Comparison of ENCODE assay signal across 1 cellular context in the genomic region with DNA sequence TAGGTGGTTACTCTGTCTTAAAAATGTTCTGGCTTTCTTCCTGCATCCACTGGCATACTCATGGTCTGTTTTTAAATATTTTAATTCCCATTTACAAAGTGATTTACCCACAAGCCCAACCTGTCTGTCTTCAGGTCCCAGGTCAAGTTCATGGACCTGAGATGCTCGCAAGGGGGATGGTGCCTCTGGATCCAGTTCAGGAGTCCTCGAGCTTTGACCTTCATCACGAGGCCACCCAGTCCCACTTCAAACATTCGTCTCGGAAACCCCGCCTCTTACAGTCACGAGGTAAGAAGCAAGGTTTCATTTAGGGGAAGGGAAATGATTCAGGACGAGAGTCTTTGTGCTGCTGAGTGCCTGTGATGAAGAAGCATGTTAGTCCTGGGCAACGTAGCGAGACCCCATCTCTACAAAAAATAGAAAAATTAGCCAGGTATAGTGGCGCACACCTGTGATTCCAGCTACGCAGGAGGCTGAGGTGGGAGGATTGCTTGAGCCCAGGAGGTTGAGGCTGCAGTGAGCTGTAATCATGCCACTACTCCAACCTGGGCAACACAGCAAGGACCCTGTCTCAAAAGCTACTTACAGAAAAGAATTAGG.
A peak's percentile ranks its signal among the peaks of the same experiment; 100 is the strongest.
TF ChIP-seq lines count a peak whose summit lies in the region.

No MANE protein-coding gene starts in this region.

TF ChIP-seq in HepG2, 621 proteins besides CTCF, POLR2A, EP300 and RAD21 (continued from another document and continues in another):
- TF ChIP-seq ZNF10 (CRISPR knock-in tag; IDR thresholded peaks at IDR 0.05; ENCODE audit: borderline replicate concordance, low read depth) (no peak), ZNF20 (CRISPR knock-in tag; IDR thresholded peaks at IDR 0.05) (no peak), MEF2D (CRISPR knock-in tag; IDR thresholded peaks at IDR 0.05) (peak; percentile 69; the same call in 1 of the 2 replicates), ZNF263 (CRISPR knock-in tag; IDR thresholded peaks at IDR 0.05) (no peak), FOXP1 (IDR thresholded peaks at IDR 0.05) (no peak), FOXP1 (CRISPR knock-in tag; IDR thresholded peaks at IDR 0.05) (peak; percentile 48; the same call in 1 of the 2 replicates), ZNF296 (CRISPR knock-in tag; conservative IDR thresholded peaks at IDR 0.05) (no peak), FOXC1 (CRISPR knock-in tag; IDR thresholded peaks at IDR 0.05; ENCODE audit: borderline replicate concordance) (no peak), ZNF235 (CRISPR knock-in tag; IDR thresholded peaks at IDR 0.05; ENCODE audit: borderline replicate concordance) (no peak), FOXO1 (CRISPR knock-in tag; IDR thresholded peaks at IDR 0.05) (peak; percentile 28; the same call in 1 of the 2 replicates), MXI1 (IDR thresholded peaks at IDR 0.05; ENCODE audit: borderline replicate concordance, low read depth, low read length) (0 out of 3 replicates have a peak, but pooled peaks have one; percentile 32), NFATC3 (CRISPR knock-in tag; IDR thresholded peaks at IDR 0.05) (no peak), ZNF7 (CRISPR knock-in tag; IDR thresholded peaks at IDR 0.05) (no peak), SIX4 (CRISPR knock-in tag; IDR thresholded peaks at IDR 0.05) (no peak), ZNF879 (CRISPR knock-in tag; IDR thresholded peaks at IDR 0.05) (no peak), PITX1 (CRISPR knock-in tag; IDR thresholded peaks at IDR 0.05) (0 out of 2 replicates have a peak, but pooled peaks have one; percentile 41), ZNF598 (CRISPR knock-in tag; IDR thresholded peaks at IDR 0.05; ENCODE audit: borderline replicate concordance) (no peak), ZNF709 (CRISPR knock-in tag; IDR thresholded peaks at IDR 0.05) (no peak; the same call in 1 of the 2 replicates), SIN3A (IDR thresholded peaks at IDR 0.05; ENCODE audit: borderline replicate concordance, low read depth, low read length) (no peak), MEIS1 (CRISPR knock-in tag; IDR thresholded peaks at IDR 0.05; ENCODE audit: borderline replicate concordance) (no peak), ZBTB7A (CRISPR knock-in tag; IDR thresholded peaks at IDR 0.05) (no peak), ARHGAP35 (CRISPR knock-in tag; IDR thresholded peaks at IDR 0.05; ENCODE audit: borderline replicate concordance) (no peak), ZNF207 (IDR thresholded peaks at IDR 0.05; ENCODE audit: borderline replicate concordance) (no peak), GTF3A (CRISPR knock-in tag; conservative IDR thresholded peaks at IDR 0.05) (no peak), SMARCC2 (IDR thresholded peaks at IDR 0.05) (no peak), ZNF629 (CRISPR knock-in tag; conservative IDR thresholded peaks at IDR 0.05) (no peak), HMG20A (CRISPR knock-in tag; IDR thresholded peaks at IDR 0.05; ENCODE audit: borderline replicate concordance) (peak; percentile 57), NR2C2 (CRISPR knock-in tag; IDR thresholded peaks at IDR 0.05; ENCODE audit: borderline replicate concordance) (peak; percentile 60; the same call in 1 of the 2 replicates), TRIM24 (CRISPR knock-in tag; IDR thresholded peaks at IDR 0.05) (no peak), TBX2 (CRISPR knock-in tag; IDR thresholded peaks at IDR 0.05; ENCODE audit: borderline replicate concordance) (peak; percentile 56; the same call in 1 of the 2 replicates), DNMT1 (CRISPR knock-in tag; IDR thresholded peaks at IDR 0.05) (no peak), ZMAT3 (CRISPR knock-in tag; conservative IDR thresholded peaks at IDR 0.05) (no peak), MXD4 (CRISPR knock-in tag; IDR thresholded peaks at IDR 0.05) (no peak), TBL1XR1 (IDR thresholded peaks at IDR 0.05; ENCODE audit: borderline replicate concordance, low read length, partially characterized antibody) (peak; percentile 82), KLF6 (CRISPR knock-in tag; IDR thresholded peaks at IDR 0.05) (peak; percentile 30; the same call in 1 of the 2 replicates), ZNF781 (CRISPR knock-in tag; IDR thresholded peaks at IDR 0.05; ENCODE audit: borderline replicate concordance, not compliant biosample characterization) (no peak), HMGA1 (CRISPR knock-in tag; conservative IDR thresholded peaks at IDR 0.05) (no peak), CBFB (CRISPR knock-in tag; IDR thresholded peaks at IDR 0.05) (0 out of 2 replicates have a peak, but pooled peaks have one; percentile 18), ZNF260 (CRISPR knock-in tag; IDR thresholded peaks at IDR 0.05; ENCODE audit: borderline replicate concordance, low read depth) (no peak), ZNF460 (CRISPR knock-in tag; IDR thresholded peaks at IDR 0.05; ENCODE audit: borderline replicate concordance) (peak; percentile 47; the same call in 1 of the 2 replicates), KMT2B (CRISPR knock-in tag; IDR thresholded peaks at IDR 0.05) (peak; percentile 27; the same call in 1 of the 2 replicates)
- TF ChIP-seq, protein P1, sequence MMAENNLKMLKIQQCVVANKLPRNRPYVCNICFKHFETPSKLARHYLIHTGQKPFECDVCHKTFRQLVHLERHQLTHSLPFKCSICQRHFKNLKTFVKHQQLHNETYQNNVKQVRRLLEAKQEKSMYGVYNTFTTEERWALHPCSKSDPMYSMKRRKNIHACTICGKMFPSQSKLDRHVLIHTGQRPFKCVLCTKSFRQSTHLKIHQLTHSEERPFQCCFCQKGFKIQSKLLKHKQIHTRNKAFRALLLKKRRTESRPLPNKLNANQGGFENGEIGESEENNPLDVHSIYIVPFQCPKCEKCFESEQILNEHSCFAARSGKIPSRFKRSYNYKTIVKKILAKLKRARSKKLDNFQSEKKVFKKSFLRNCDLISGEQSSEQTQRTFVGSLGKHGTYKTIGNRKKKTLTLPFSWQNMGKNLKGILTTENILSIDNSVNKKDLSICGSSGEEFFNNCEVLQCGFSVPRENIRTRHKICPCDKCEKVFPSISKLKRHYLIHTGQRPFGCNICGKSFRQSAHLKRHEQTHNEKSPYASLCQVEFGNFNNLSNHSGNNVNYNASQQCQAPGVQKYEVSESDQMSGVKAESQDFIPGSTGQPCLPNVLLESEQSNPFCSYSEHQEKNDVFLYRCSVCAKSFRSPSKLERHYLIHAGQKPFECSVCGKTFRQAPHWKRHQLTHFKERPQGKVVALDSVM (CRISPR knock-in tag; IDR thresholded peaks at IDR 0.05), result peak; percentile 42; the same call in 1 of the 2 replicates
- TF ChIP-seq, protein P2, sequence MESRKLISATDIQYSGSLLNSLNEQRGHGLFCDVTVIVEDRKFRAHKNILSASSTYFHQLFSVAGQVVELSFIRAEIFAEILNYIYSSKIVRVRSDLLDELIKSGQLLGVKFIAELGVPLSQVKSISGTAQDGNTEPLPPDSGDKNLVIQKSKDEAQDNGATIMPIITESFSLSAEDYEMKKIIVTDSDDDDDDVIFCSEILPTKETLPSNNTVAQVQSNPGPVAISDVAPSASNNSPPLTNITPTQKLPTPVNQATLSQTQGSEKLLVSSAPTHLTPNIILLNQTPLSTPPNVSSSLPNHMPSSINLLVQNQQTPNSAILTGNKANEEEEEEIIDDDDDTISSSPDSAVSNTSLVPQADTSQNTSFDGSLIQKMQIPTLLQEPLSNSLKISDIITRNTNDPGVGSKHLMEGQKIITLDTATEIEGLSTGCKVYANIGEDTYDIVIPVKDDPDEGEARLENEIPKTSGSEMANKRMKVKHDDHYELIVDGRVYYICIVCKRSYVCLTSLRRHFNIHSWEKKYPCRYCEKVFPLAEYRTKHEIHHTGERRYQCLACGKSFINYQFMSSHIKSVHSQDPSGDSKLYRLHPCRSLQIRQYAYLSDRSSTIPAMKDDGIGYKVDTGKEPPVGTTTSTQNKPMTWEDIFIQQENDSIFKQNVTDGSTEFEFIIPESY (CRISPR knock-in tag; IDR thresholded peaks at IDR 0.05), result 0 out of 2 replicates have a peak, but pooled peaks have one; percentile 13
- TF ChIP-seq, protein P3, sequence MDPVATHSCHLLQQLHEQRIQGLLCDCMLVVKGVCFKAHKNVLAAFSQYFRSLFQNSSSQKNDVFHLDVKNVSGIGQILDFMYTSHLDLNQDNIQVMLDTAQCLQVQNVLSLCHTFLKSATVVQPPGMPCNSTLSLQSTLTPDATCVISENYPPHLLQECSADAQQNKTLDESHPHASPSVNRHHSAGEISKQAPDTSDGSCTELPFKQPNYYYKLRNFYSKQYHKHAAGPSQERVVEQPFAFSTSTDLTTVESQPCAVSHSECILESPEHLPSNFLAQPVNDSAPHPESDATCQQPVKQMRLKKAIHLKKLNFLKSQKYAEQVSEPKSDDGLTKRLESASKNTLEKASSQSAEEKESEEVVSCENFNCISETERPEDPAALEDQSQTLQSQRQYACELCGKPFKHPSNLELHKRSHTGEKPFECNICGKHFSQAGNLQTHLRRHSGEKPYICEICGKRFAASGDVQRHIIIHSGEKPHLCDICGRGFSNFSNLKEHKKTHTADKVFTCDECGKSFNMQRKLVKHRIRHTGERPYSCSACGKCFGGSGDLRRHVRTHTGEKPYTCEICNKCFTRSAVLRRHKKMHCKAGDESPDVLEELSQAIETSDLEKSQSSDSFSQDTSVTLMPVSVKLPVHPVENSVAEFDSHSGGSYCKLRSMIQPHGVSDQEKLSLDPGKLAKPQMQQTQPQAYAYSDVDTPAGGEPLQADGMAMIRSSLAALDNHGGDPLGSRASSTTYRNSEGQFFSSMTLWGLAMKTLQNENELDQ (CRISPR knock-in tag; IDR thresholded peaks at IDR 0.05; ENCODE audit: borderline replicate concordance), result no peak
- TF ChIP-seq, protein P4, sequence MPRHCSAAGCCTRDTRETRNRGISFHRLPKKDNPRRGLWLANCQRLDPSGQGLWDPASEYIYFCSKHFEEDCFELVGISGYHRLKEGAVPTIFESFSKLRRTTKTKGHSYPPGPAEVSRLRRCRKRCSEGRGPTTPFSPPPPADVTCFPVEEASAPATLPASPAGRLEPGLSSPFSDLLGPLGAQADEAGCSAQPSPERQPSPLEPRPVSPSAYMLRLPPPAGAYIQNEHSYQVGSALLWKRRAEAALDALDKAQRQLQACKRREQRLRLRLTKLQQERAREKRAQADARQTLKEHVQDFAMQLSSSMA (CRISPR knock-in tag; IDR thresholded peaks at IDR 0.05), result no peak
- TF ChIP-seq, protein P5, sequence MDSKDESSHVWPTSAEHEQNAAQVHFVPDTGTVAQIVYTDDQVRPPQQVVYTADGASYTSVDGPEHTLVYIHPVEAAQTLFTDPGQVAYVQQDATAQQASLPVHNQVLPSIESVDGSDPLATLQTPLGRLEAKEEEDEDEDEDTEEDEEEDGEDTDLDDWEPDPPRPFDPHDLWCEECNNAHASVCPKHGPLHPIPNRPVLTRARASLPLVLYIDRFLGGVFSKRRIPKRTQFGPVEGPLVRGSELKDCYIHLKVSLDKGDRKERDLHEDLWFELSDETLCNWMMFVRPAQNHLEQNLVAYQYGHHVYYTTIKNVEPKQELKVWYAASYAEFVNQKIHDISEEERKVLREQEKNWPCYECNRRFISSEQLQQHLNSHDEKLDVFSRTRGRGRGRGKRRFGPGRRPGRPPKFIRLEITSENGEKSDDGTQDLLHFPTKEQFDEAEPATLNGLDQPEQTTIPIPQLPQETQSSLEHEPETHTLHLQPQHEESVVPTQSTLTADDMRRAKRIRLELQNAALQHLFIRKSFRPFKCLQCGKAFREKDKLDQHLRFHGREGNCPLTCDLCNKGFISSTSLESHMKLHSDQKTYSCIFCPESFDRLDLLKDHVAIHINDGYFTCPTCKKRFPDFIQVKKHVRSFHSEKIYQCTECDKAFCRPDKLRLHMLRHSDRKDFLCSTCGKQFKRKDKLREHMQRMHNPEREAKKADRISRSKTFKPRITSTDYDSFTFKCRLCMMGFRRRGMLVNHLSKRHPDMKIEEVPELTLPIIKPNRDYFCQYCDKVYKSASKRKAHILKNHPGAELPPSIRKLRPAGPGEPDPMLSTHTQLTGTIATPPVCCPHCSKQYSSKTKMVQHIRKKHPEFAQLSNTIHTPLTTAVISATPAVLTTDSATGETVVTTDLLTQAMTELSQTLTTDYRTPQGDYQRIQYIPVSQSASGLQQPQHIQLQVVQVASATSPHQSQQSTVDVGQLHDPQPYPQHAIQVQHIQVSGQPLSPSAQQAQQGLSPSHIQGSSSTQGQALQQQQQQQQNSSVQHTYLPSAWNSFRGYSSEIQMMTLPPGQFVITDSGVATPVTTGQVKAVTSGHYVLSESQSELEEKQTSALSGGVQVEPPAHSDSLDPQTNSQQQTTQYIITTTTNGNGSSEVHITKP (CRISPR knock-in tag; IDR thresholded peaks at IDR 0.05; ENCODE audit: low read depth), result no peak
- TF ChIP-seq, protein P6, sequence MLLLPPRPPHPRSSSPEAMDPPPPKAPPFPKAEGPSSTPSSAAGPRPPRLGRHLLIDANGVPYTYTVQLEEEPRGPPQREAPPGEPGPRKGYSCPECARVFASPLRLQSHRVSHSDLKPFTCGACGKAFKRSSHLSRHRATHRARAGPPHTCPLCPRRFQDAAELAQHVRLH (CRISPR knock-in tag; IDR thresholded peaks at IDR 0.05; ENCODE audit: borderline replicate concordance, low read depth), result no peak
- TF ChIP-seq, protein P7, sequence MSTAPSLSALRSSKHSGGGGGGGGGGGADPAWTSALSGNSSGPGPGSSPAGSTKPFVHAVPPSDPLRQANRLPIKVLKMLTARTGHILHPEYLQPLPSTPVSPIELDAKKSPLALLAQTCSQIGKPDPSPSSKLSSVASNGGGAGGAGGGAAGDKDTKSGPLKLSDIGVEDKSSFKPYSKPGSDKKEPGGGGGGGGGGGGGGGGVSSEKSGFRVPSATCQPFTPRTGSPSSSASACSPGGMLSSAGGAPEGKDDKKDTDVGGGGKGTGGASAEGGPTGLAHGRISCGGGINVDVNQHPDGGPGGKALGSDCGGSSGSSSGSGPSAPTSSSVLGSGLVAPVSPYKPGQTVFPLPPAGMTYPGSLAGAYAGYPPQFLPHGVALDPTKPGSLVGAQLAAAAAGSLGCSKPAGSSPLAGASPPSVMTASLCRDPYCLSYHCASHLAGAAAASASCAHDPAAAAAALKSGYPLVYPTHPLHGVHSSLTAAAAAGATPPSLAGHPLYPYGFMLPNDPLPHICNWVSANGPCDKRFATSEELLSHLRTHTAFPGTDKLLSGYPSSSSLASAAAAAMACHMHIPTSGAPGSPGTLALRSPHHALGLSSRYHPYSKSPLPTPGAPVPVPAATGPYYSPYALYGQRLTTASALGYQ (CRISPR knock-in tag; IDR thresholded peaks at IDR 0.05), result no peak
- TF ChIP-seq, protein P8, sequence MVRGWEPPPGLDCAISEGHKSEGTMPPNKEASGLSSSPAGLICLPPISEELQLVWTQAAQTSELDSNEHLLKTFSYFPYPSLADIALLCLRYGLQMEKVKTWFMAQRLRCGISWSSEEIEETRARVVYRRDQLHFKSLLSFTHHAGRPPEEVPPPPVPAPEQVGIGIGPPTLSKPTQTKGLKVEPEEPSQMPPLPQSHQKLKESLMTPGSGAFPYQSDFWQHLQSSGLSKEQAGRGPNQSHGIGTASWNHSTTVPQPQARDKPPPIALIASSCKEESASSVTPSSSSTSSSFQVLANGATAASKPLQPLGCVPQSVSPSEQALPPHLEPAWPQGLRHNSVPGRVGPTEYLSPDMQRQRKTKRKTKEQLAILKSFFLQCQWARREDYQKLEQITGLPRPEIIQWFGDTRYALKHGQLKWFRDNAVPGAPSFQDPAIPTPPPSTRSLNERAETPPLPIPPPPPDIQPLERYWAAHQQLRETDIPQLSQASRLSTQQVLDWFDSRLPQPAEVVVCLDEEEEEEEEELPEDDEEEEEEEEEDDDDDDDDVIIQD (CRISPR knock-in tag; IDR thresholded peaks at IDR 0.05; ENCODE audit: low read depth), result peak; percentile 75; the same call in 1 of the 2 replicates
- TF ChIP-seq, protein P9, sequence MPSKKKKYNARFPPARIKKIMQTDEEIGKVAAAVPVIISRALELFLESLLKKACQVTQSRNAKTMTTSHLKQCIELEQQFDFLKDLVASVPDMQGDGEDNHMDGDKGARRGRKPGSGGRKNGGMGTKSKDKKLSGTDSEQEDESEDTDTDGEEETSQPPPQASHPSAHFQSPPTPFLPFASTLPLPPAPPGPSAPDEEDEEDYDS (CRISPR knock-in tag; IDR thresholded peaks at IDR 0.05), result peak; percentile 53; the same call in 1 of the 2 replicates
